Comparison of ENCODE assay signal across 8 cellular contexts in genomic region chr11:123478352-123478986, GRCh38. TPM values are rescaled to one million over a fixed set of nuclear protein-coding genes. Genes with fewer than 3 reads are reported as not detected.
DNase-seq lines count a peak whose midpoint lies in the region; ATAC-seq and TF ChIP-seq lines count a peak whose summit lies in the region.

No MANE protein-coding gene starts in this region.

- DNase-seq in BE2C (peak; percentile 78), NCI-H2196 treated with DMSO at 0.1 percent for 48 hours (lab: John Stamatoyannopoulos, UW; ENCODE audit: unreplicated experiment) (peak; percentile 75), endodermal cell (peak; percentile 90), mesenteric fat pad (ENCODE audit: low spot score) (peak; percentile 67), testis (peak; percentile 60)

- intact Hi-C loops in testis (cut with DNase I; ENCODE audit: low total_unique reads): loop anchor here (5.0 kb wide), 2 partner anchors 71 to 176 kb away; no protein-coding TSS in a partner anchor

- H3K4me1 Mint-ChIP-seq in endodermal cell: peaks cover 19% of the 10 kb centered on the region

- H3K36me3 Mint-ChIP-seq in endodermal cell (ENCODE audit: low read depth): peaks cover 8% of the 10 kb centered on the region

- no peak overlapping the region for H3K27ac Mint-ChIP-seq in endodermal cell

- H3K4me1 ChIP-seq in BE2C (peaks cover 16% of the 10 kb centered on the region), endodermal cell (ENCODE audit: control insufficient read depth, insufficient read depth, low read length) (peaks cover 25% of the 10 kb centered on the region), testis (peaks cover 15% of the 10 kb centered on the region)

- ATAC-seq in GM21515 (IDR thresholded peaks at IDR 0.05; ENCODE audit: unreplicated experiment) (peak; percentile 3), GM21367 (IDR thresholded peaks at IDR 0.05; ENCODE audit: unreplicated experiment) (no peak)

- H3K4me3 ChIP-seq in BE2C (ENCODE audit: low read depth, low read length) (no peak overlapping the region), endodermal cell (ENCODE audit: low read length) (no peak overlapping the region), testis (no peak overlapping the region)

- TF ChIP-seq CTCF in BE2C (IDR thresholded peaks at IDR 0.05; ENCODE audit: low read depth, low read length): peak; percentile 83
- peak; percentile 89 for TF ChIP-seq CTCF in VCaP (conservative IDR thresholded peaks at IDR 0.05)
- TF ChIP-seq CTCF in endodermal cell (conservative IDR thresholded peaks at IDR 0.05): peak; percentile 89
- peak; percentile 62 to 72 (median 71) for TF ChIP-seq CTCF in testis (IDR thresholded peaks at IDR 0.05)

- H3K9me3 Mint-ChIP-seq in endodermal cell: no peaks in the 10 kb centered on the region

- no peak for TF ChIP-seq POLR2A in testis (IDR thresholded peaks at IDR 0.05)

- H3K4me3 Mint-ChIP-seq in endodermal cell: no peak overlapping the region

- H3K36me3 ChIP-seq in BE2C (no peaks in the 10 kb centered on the region), endodermal cell (ENCODE audit: control insufficient read depth, insufficient read depth, low read length) (peaks cover 44% of the 10 kb centered on the region), testis (ENCODE audit: low read depth, missing control alignments) (no peaks in the 10 kb centered on the region)

- H3K27me3 ChIP-seq in BE2C (no peaks in the 10 kb centered on the region), endodermal cell (ENCODE audit: control insufficient read depth, insufficient read depth, low read length, poor library complexity, severe bottlenecking) (no peaks in the 10 kb centered on the region), testis (no peaks in the 10 kb centered on the region)

- H3K27ac ChIP-seq in VCaP (peak overlapping the region; percentile 30; the same call in 1 of the 2 replicates), endodermal cell (ENCODE audit: low read depth, low read length) (no peak overlapping the region), testis (no peak overlapping the region)

- H3K27me3 Mint-ChIP-seq in endodermal cell (ENCODE audit: insufficient read depth): no peaks in the 10 kb centered on the region

- no peak overlapping the region for H3K9ac ChIP-seq in endodermal cell (ENCODE audit: extremely low read depth, low read length, poor library complexity, severe bottlenecking)

- 22 to 34% methylated on average over 3 to 5 of the region's 5 CpGs for WGBS in endodermal cell (ENCODE audit: insufficient coverage in 1 of 2, insufficient read length in 1 of 2), 2 experiments
- 35 to 39% methylated on average over 5 of the region's 5 CpGs for WGBS in testis, 2 donors

- H3K9me3 ChIP-seq in BE2C: no peaks in the 10 kb centered on the region
- H3K9me3 ChIP-seq in endodermal cell (ENCODE audit: control insufficient read depth, low read length): no peaks in the 10 kb centered on the region
- no peaks in the 10 kb centered on the region for H3K9me3 ChIP-seq in testis

RNA-seq across cellular contexts. Expression of gene GRAMD1B, which starts 48.4 kb away (rescaled TPM):
- polyA plus RNA-seq in BE2C (2012; ENCODE audit: insufficient read depth, insufficient read length, low read depth): 19.7 TPM
- total RNA-seq in endodermal cell: 10 to 100 TPM; 28.8 to 39.6 TPM
- 17.7 TPM for polyA plus RNA-seq in endodermal cell (2013, experiment 1 of 2)
- polyA plus RNA-seq in endodermal cell (2013, experiment 2 of 2): 21.1 TPM
- total RNA-seq in mesenteric fat pad: 7.7 TPM
- 10 to 100 TPM; 48.1 to 78.9 TPM for total RNA-seq in testis
- polyA plus RNA-seq in testis (ENCODE audit: insufficient read depth, low read depth, low replicate concordance): 48.9 TPM
